18 cellular contexts compared by ENCODE assay signal in the genomic region with DNA sequence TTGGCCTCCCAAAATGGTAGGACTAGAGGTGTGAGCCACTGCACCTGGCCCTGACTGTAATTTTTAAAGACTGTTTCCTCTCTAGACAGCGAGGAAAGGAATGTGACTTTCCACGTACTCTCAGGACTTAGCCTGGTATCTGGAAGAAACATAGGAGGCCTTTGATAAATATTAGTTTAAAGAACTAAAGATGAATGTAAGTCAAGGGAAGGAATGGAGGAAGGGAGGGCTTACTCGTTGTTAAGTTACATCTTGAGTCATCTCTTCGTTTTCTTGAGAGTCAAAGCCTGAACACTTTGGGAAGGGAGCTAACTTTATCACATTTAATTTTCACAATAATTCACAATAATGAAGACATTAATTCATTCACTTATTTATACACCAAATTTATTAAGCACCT. TPM values are rescaled to one million over a fixed set of nuclear protein-coding genes. Genes with fewer than 3 reads are reported as not detected.
DNase-seq lines count a peak whose midpoint lies in the region; ATAC-seq, FAIRE-seq and TF ChIP-seq lines count a peak whose summit lies in the region.
"Had no signal": no experiment of that assay in that cellular context is flagged by ENCODE, and none has a peak within 500 bp of the region (broad histone marks: within the 10 kb centered on the region; RNA-seq: fewer than 3 reads in every experiment).

No MANE protein-coding gene starts in this region.

- TF ChIP-seq CTCF in astrocyte (IDR thresholded peaks at IDR 0.05; ENCODE audit: insufficient read depth, low read depth, low read length): no peak
- no peak for TF ChIP-seq CTCF in chondrocyte (IDR thresholded peaks at IDR 0.05)
- no peak for TF ChIP-seq CTCF in smooth muscle cell (IDR thresholded peaks at IDR 0.05; ENCODE audit: borderline replicate concordance, insufficient read depth, poor library complexity, severe bottlenecking)

- DNase-seq in astrocyte (ENCODE audit: low read depth) (peak; percentile 20), chondrocyte (ENCODE audit: low spot score) (no peak), left colon (no peak), smooth muscle cell (lab: John Stamatoyannopoulos, UW; ENCODE audit: unreplicated experiment) (no peak), NCI-H2196 treated with DMSO at 0.1 percent for 48 hours (lab: John Stamatoyannopoulos, UW; ENCODE audit: unreplicated experiment) (no peak), mucosa of gallbladder (ENCODE audit: low spot score) (no peak), NCI-H2081 treated with DMSO at 0.1 percent for 48 hours (lab: John Stamatoyannopoulos, UW) (no peak)
- DNase-seq: BE2C; CD4-positive, alpha-beta memory T cell; DND-41; GDM1; HCEC 1CT; HFFc6 had no signal

- H3K27me3 Mint-ChIP-seq in astrocyte (ENCODE audit: low read depth, unreplicated experiment): no peaks in the 10 kb centered on the region
- H3K27me3 Mint-ChIP-seq in chondrocyte (ENCODE audit: low read depth): no peaks in the 10 kb centered on the region

- no peak overlapping the region for H2AFZ ChIP-seq in astrocyte (ENCODE audit: low read depth, low read length)
- H2AFZ ChIP-seq in smooth muscle cell (ENCODE audit: low read depth): no peak overlapping the region

- peaks cover 29% of the 10 kb centered on the region for H3K4me1 Mint-ChIP-seq in astrocyte (ENCODE audit: low read depth, unreplicated experiment)
- peaks cover 26% of the 10 kb centered on the region for H3K4me1 Mint-ChIP-seq in chondrocyte (ENCODE audit: low read depth)
- H3K4me1 Mint-ChIP-seq: CD4-positive, alpha-beta memory T cell had no signal

- H3K4me3 Mint-ChIP-seq in astrocyte (ENCODE audit: unreplicated experiment) (no peak overlapping the region), chondrocyte (ENCODE audit: unreplicated experiment) (no peak overlapping the region)
- H3K4me3 Mint-ChIP-seq: CD4-positive, alpha-beta memory T cell; HFFc6 had no signal

- no peaks in the 10 kb centered on the region for H4K20me1 ChIP-seq in astrocyte (ENCODE audit: insufficient read depth, low read length)
- H4K20me1 ChIP-seq in smooth muscle cell (ENCODE audit: low read depth): no peaks in the 10 kb centered on the region

- no peak overlapping the region for H3K9ac ChIP-seq in astrocyte (ENCODE audit: low read length)
- no peak overlapping the region for H3K9ac ChIP-seq in smooth muscle cell (ENCODE audit: low read depth)

- H3K27me3 ChIP-seq in astrocyte (ENCODE audit: insufficient read depth, low read length) (no peaks in the 10 kb centered on the region), smooth muscle cell (ENCODE audit: low read depth) (no peaks in the 10 kb centered on the region)
- H3K27me3 ChIP-seq: BE2C had no signal

- intact Hi-C loops in left colon (cut with DNase I, micrococcal nuclease): no loop called here

- peak overlapping the region; percentile 44 for H3K27ac ChIP-seq in astrocyte (ENCODE audit: low read depth, low read length)
- H3K27ac ChIP-seq in smooth muscle cell (ENCODE audit: low read depth): peak overlapping the region; percentile 53
- H3K27ac ChIP-seq: A549, C4-2B had no signal

- FAIRE-seq in astrocyte (lab: Jason Lieb, UNC): no peak
- FAIRE-seq: A549, HepG2, HTR-8/SVneo had no signal

- H3K27ac Mint-ChIP-seq in astrocyte (ENCODE audit: unreplicated experiment) (peak overlapping the region; percentile 98), chondrocyte (ENCODE audit: unreplicated experiment) (peak overlapping the region; percentile 62)
- H3K27ac Mint-ChIP-seq: CD4-positive, alpha-beta memory T cell; HFFc6 had no signal

- 46% methylated on average over 4 of the region's 4 CpGs for WGBS in smooth muscle cell (ENCODE audit: low lambda C conversion rate)

- H3K4me2 ChIP-seq in astrocyte (ENCODE audit: low read length) (no peak overlapping the region), smooth muscle cell (no peak overlapping the region)
- H3K4me2 ChIP-seq: A549 had no signal

- H3K4me3 ChIP-seq in astrocyte (ENCODE audit: insufficient read depth, low read depth, low read length) (no peak overlapping the region), smooth muscle cell (no peak overlapping the region)
- H3K4me3 ChIP-seq: A549 had no signal

- no peaks in the 10 kb centered on the region for H3K79me2 ChIP-seq in astrocyte (ENCODE audit: insufficient read depth, low read length)
- H3K79me2 ChIP-seq in smooth muscle cell (ENCODE audit: low read depth): no peaks in the 10 kb centered on the region

- H3K9me3 Mint-ChIP-seq in astrocyte (ENCODE audit: unreplicated experiment): peaks cover 7% of the 10 kb centered on the region
- H3K9me3 Mint-ChIP-seq in chondrocyte (ENCODE audit: low read depth): peaks cover 4% of the 10 kb centered on the region
- H3K9me3 Mint-ChIP-seq: HFFc6 had no signal

- peak; percentile 32 for ATAC-seq in left colon
- no peak for ATAC-seq in HG03280 (IDR thresholded peaks at IDR 0.05; ENCODE audit: unreplicated experiment)
- ATAC-seq: A549, HepG2 had no signal

- no peaks in the 10 kb centered on the region for H3K36me3 Mint-ChIP-seq in astrocyte (ENCODE audit: low read depth, unreplicated experiment)
- no peaks in the 10 kb centered on the region for H3K36me3 Mint-ChIP-seq in chondrocyte (ENCODE audit: low read depth)
- H3K36me3 Mint-ChIP-seq: CD4-positive, alpha-beta memory T cell had no signal

- H3K9me3 ChIP-seq in astrocyte (ENCODE audit: insufficient read depth, low read depth, low read length): no peaks in the 10 kb centered on the region
- H3K9me3 ChIP-seq in smooth muscle cell (replicated peaks; ENCODE audit: low read depth): no peaks in the 10 kb centered on the region
- H3K9me3 ChIP-seq: A549, BE2C had no signal

- H3K4me1 ChIP-seq in astrocyte (ENCODE audit: insufficient read depth, low read length): no peaks in the 10 kb centered on the region
- no peaks in the 10 kb centered on the region for H3K4me1 ChIP-seq in smooth muscle cell (ENCODE audit: low read depth)

- no peaks in the 10 kb centered on the region for H3F3A ChIP-seq in smooth muscle cell (ENCODE audit: low read depth)

- H3K36me3 ChIP-seq in astrocyte (ENCODE audit: insufficient read depth, low read length): no peaks in the 10 kb centered on the region
- no peaks in the 10 kb centered on the region for H3K36me3 ChIP-seq in smooth muscle cell (ENCODE audit: low read depth)
- H3K36me3 ChIP-seq: BE2C had no signal

RNA-seq across cellular contexts. Expression of a gene that starts 7.2 kb away (rescaled TPM):
- total RNA-seq in astrocyte (2.5 and 4.4 TPM in 2 replicates), chondrocyte (1.1 to 2.3 TPM (median 1.8 TPM) in 3 replicates), left colon (10 to 100 TPM; 17.5 to 18.4 TPM), smooth muscle cell (4.3 and 4.6 TPM in 2 replicates), mucosa of gallbladder (32.1 TPM)
- polyA plus RNA-seq in smooth muscle cell: 2.3 and 3.5 TPM in 2 replicates
- total RNA-seq: CD4-positive, alpha-beta memory T cell had no signal
